16 cellular contexts compared by ENCODE assay signal in genomic region chr3:67515778-67516177, GRCh38.
"Had no signal": no experiment of that assay in that cellular context is flagged by ENCODE, and none has a peak within 500 bp of the region (broad histone marks: within the 10 kb centered on the region; RNA-seq: fewer than 3 reads in every experiment).

No MANE protein-coding gene starts in this region.

- H3K4me3 Mint-ChIP-seq: activated CD8-positive, alpha-beta T cell treated with anti-CD3 and anti-CD28 coated beads, Interleukin-2, amount 10 ng/mL, durations not matched to agents 7 days and 5 days; central memory CD8-positive, alpha-beta T cell; dendritic cell treated with granulocyte-macrophage colony-stimulating factor and Interleukin-4, amounts not matched to agents 40 ng/mL and 50 ng/mL, for 4 days; naive B cell; stimulated activated memory B cell treated with anti-CD40 and anti-IgM and Interleukin-4, amounts not matched to agents 10 μg/mL and 1 μg/mL and 100 μg/mL, for 72 hours had no signal

- FAIRE-seq: endometrium, small intestine had no signal

- H3K4me3 ChIP-seq: esophagus squamous epithelium, lower lobe of right lung, right atrium auricular region, transverse colon had no signal

- H3K4me1 ChIP-seq: esophagus squamous epithelium, foreskin keratinocyte, lower lobe of right lung, right atrium auricular region, transverse colon had no signal

- H3K27ac ChIP-seq: esophagus squamous epithelium, foreskin keratinocyte, lower lobe of right lung, right atrium auricular region, transverse colon had no signal

- H3K9me3 ChIP-seq: esophagus squamous epithelium, lower lobe of right lung, right atrium auricular region, transverse colon had no signal

- H3K9me3 Mint-ChIP-seq: central memory CD8-positive, alpha-beta T cell; dendritic cell treated with granulocyte-macrophage colony-stimulating factor and Interleukin-4, amounts not matched to agents 40 ng/mL and 50 ng/mL, for 4 days; stimulated activated memory B cell treated with anti-CD40 and anti-IgM and Interleukin-4, amounts not matched to agents 10 μg/mL and 1 μg/mL and 100 μg/mL, for 72 hours had no signal

- H3K4me1 Mint-ChIP-seq: central memory CD8-positive, alpha-beta T cell; naive B cell; stimulated activated memory B cell treated with anti-CD40 and anti-IgM and Interleukin-4, amounts not matched to agents 10 μg/mL and 1 μg/mL and 100 μg/mL, for 72 hours had no signal

- H3K27ac Mint-ChIP-seq: activated CD8-positive, alpha-beta T cell treated with anti-CD3 and anti-CD28 coated beads, Interleukin-2, amount 10 ng/mL, durations not matched to agents 7 days and 5 days; dendritic cell treated with granulocyte-macrophage colony-stimulating factor and Interleukin-4, amounts not matched to agents 40 ng/mL and 50 ng/mL, for 4 days; stimulated activated memory B cell treated with anti-CD40 and anti-IgM and Interleukin-4, amounts not matched to agents 10 μg/mL and 1 μg/mL and 100 μg/mL, for 72 hours had no signal

- H3K27me3 Mint-ChIP-seq: central memory CD8-positive, alpha-beta T cell; dendritic cell treated with granulocyte-macrophage colony-stimulating factor and Interleukin-4, amounts not matched to agents 40 ng/mL and 50 ng/mL, for 4 days; naive B cell; stimulated activated memory B cell treated with anti-CD40 and anti-IgM and Interleukin-4, amounts not matched to agents 10 μg/mL and 1 μg/mL and 100 μg/mL, for 72 hours had no signal

- DNase-seq: activated CD4-positive, alpha-beta T cell treated with anti-CD3 and anti-CD28 coated beads for 48 hours; activated CD8-positive, alpha-beta T cell treated with anti-CD3 and anti-CD28 coated beads, Interleukin-2, amount 10 ng/mL, durations not matched to agents 7 days and 5 days; activated naive CD4-positive, alpha-beta T cell treated with Interleukin-2 at 50 U/mL for 16 hours; esophagus squamous epithelium; foreskin keratinocyte; lower lobe of right lung; naive B cell; substantia nigra; T-helper 1 cell; transverse colon had no signal

- H3K27me3 ChIP-seq: esophagus squamous epithelium, foreskin keratinocyte, right atrium auricular region, transverse colon had no signal
